21 cellular contexts compared by ENCODE assay signal in genomic region chr1:92169606-92170005, GRCh38. TPM values are rescaled to one million over a fixed set of nuclear protein-coding genes. Genes with fewer than 3 reads are reported as not detected.
DNase-seq lines count a peak whose midpoint lies in the region; ATAC-seq and TF ChIP-seq lines count a peak whose summit lies in the region.
"Had no signal": no experiment of that assay in that cellular context is flagged by ENCODE, and none has a peak within 500 bp of the region (broad histone marks: within the 10 kb centered on the region; RNA-seq: fewer than 3 reads in every experiment).

No MANE protein-coding gene starts in this region.

- H3K9me3 ChIP-seq in fibroblast of lung (ENCODE audit: control insufficient read depth, insufficient read depth, low read depth, low read length) (no peaks in the 10 kb centered on the region), neural cell (ENCODE audit: low read length) (no peaks in the 10 kb centered on the region), mucosa of descending colon (no peaks in the 10 kb centered on the region)
- H3K9me3 ChIP-seq: A549 had no signal

- no peaks in the 10 kb centered on the region for H3F3A ChIP-seq in neural cell (ENCODE audit: insufficient read depth, low read length, poor library complexity, severe bottlenecking)

- H3K4me3 ChIP-seq in fibroblast of lung (replicated peaks in 1 of 4; ENCODE audit: control extremely low read depth in 1 of 4, insufficient read depth in 1 of 4, low read depth in 3 of 4, low read length in 4 of 4) = no peak overlapping the region
- H3K4me3 ChIP-seq in neural cell (ENCODE audit: low read length) = peak overlapping the region; percentile 70
- H3K4me3 ChIP-seq in mucosa of descending colon = no peak overlapping the region
- H3K4me3 ChIP-seq: A549 had no signal

- no peaks in the 10 kb centered on the region for H3K79me2 ChIP-seq in fibroblast of lung (ENCODE audit: control insufficient read depth, insufficient read depth, low read length)
- peaks cover 55% of the 10 kb centered on the region for H3K79me2 ChIP-seq in neural cell (replicated peaks; ENCODE audit: insufficient read depth, low read length)

- no peaks in the 10 kb centered on the region for H3K9me2 ChIP-seq in neural cell (ENCODE audit: insufficient read depth, low read length)

- in situ Hi-C loops in G401 (cut with HindIII; ENCODE audit: low sequenced_read_pairs) = no loop called here

- H3K9ac ChIP-seq in fibroblast of lung (ENCODE audit: insufficient read depth, low read length) (no peak overlapping the region), neural cell (ENCODE audit: low read length) (peak overlapping the region; percentile 82)

- peaks cover 0 to 4% (median 0%) of the 10 kb centered on the region in 5 experiments for H3K9me3 Mint-ChIP-seq in brain
- H3K9me3 Mint-ChIP-seq: CD4-positive, alpha-beta memory T cell; H9 had no signal

- no peak for ATAC-seq in mucosa of descending colon
- ATAC-seq in GM18870 (IDR thresholded peaks at IDR 0.05; ENCODE audit: unreplicated experiment) = no peak
- ATAC-seq: A549, HepG2 had no signal

- TF ChIP-seq RAD21 in neural cell (conservative IDR thresholded peaks at IDR 0.05) = no peak

- H4K20me1 ChIP-seq in fibroblast of lung (ENCODE audit: control insufficient read depth, extremely low read depth, insufficient read depth, low read length) (no peaks in the 10 kb centered on the region), neural cell (ENCODE audit: insufficient read depth) (no peaks in the 10 kb centered on the region)

- H3K36me3 Mint-ChIP-seq in brain = peaks cover 33% of the 10 kb centered on the region

- peak overlapping the region; percentile 9 for H3K4me2 ChIP-seq in fibroblast of lung (ENCODE audit: extremely low read depth, insufficient read depth, low read length)
- H3K4me2 ChIP-seq in neural cell (ENCODE audit: low read length) = peak overlapping the region; percentile 68
- H3K4me2 ChIP-seq: A549 had no signal

- DNase-seq in G401 (ENCODE audit: low spot score) (peak; percentile 52), fibroblast of lung (ENCODE audit: low read depth in 2 of 2) (no peak), mucosa of descending colon (no peak), SIG-M5 treated with dmso at 0.1 percent for 504 hours (lab: John Stamatoyannopoulos, UW; ENCODE audit: unreplicated experiment) (no peak), anterior cingulate cortex (lab: John Stamatoyannopoulos, UW) (no peak)
- DNase-seq: AML-193; CD4-positive, alpha-beta memory T cell; DMS153; DMS79; GF-D8; H9 had no signal

- H3K27me3 ChIP-seq in fibroblast of lung (ENCODE audit: control insufficient read depth, insufficient read depth, low read length) (no peaks in the 10 kb centered on the region), neural cell (ENCODE audit: insufficient read depth, low read depth, low read length) (no peaks in the 10 kb centered on the region)

- TF ChIP-seq EP300 in neural cell (conservative IDR thresholded peaks at IDR 0.05; ENCODE audit: poor library complexity, severe bottlenecking) = no peak

- H3K27ac ChIP-seq in fibroblast of lung (ENCODE audit: insufficient read depth, low read length) (no peak overlapping the region), neural cell (ENCODE audit: low read length) (peak overlapping the region; percentile 97)
- H3K27ac ChIP-seq: 22Rv1, A549, C4-2B had no signal

- TF ChIP-seq CTCF in brain (conservative IDR thresholded peaks at IDR 0.05) (no peak), fibroblast of lung (conservative IDR thresholded peaks at IDR 0.05 in 1 of 2, IDR thresholded peaks at IDR 0.05 in 1 of 2; ENCODE audit: low read depth in 1 of 2, low read length in 2 of 2) (no peak), neural cell (IDR thresholded peaks at IDR 0.05; ENCODE audit: poor library complexity, severe bottlenecking) (no peak), mucosa of descending colon (IDR thresholded peaks at IDR 0.05) (no peak)

- intact Hi-C loops in mucosa of descending colon (cut with DNase I, micrococcal nuclease) = no loop called here

- H3K36me3 ChIP-seq in fibroblast of lung (ENCODE audit: control insufficient read depth, insufficient read depth, low read length) = no peaks in the 10 kb centered on the region
- H3K36me3 ChIP-seq in neural cell (ENCODE audit: insufficient read depth, low read length) = no peaks in the 10 kb centered on the region
- no peaks in the 10 kb centered on the region for H3K36me3 ChIP-seq in mucosa of descending colon (ENCODE audit: low read depth)

- H3K27me3 Mint-ChIP-seq in brain = no peaks in the 10 kb centered on the region
- H3K27me3 Mint-ChIP-seq: CD4-positive, alpha-beta memory T cell had no signal

- H3K4me3 Mint-ChIP-seq in brain = peak overlapping the region; percentile 80 to 86 (median 83)
- H3K4me3 Mint-ChIP-seq: CD4-positive, alpha-beta memory T cell; H9 had no signal

- H3K4me1 ChIP-seq in fibroblast of lung (ENCODE audit: control insufficient read depth, extremely low read depth, insufficient read depth, low read length) (no peaks in the 10 kb centered on the region), mucosa of descending colon (ENCODE audit: low read depth) (no peaks in the 10 kb centered on the region)
- H3K4me1 ChIP-seq: A549 had no signal

- H3K27ac Mint-ChIP-seq in brain = peak overlapping the region in 4 of 5 experiments; percentile 86 to 93 (median 90)
- H3K27ac Mint-ChIP-seq: CD4-positive, alpha-beta memory T cell; H9 had no signal

- H2AFZ ChIP-seq in fibroblast of lung (ENCODE audit: low read length) (no peak overlapping the region), neural cell (ENCODE audit: low read depth, low read length) (no peak overlapping the region)

- peaks cover 25% of the 10 kb centered on the region for H3K4me1 Mint-ChIP-seq in brain
- H3K4me1 Mint-ChIP-seq: CD4-positive, alpha-beta memory T cell had no signal

TF ChIP-seq in neural cell, 6 proteins besides CTCF, POLR2A, EP300 and RAD21:
- TF ChIP-seq EZH2 (IDR thresholded peaks at IDR 0.05; ENCODE audit: borderline replicate concordance, insufficient read depth, low read length, poor library complexity, severe bottlenecking) (no peak), MXI1 (conservative IDR thresholded peaks at IDR 0.05; ENCODE audit: poor library complexity, severe bottlenecking) (no peak), POLR2AphosphoS5 (IDR thresholded peaks at IDR 0.05) (no peak), SMC3 (conservative IDR thresholded peaks at IDR 0.05; ENCODE audit: poor library complexity) (no peak), TAF1 (IDR thresholded peaks at IDR 0.05; ENCODE audit: low read depth) (no peak), REST (IDR thresholded peaks at IDR 0.05; ENCODE audit: borderline replicate concordance) (no peak)

RNA-seq across cellular contexts. Expression of gene C1orf146, which starts 48.1 kb away (rescaled TPM):
- total RNA-seq in G401 (2014; rRNA removed; shearing (Covaris generic)) = not detected in 2 replicates
- polyA plus RNA-seq in brain (ENCODE audit: insufficient read depth, low read depth, low replicate concordance) (not detected), fibroblast of lung (not detected in 2 replicates), neural cell (not detected in 2 replicates)
- total RNA-seq in fibroblast of lung (not detected in 2 replicates), mucosa of descending colon (not detected)
- not detected in 2 replicates for polyA plus RNA-seq in fibroblast of lung (2012)
- polyA minus RNA-seq in fibroblast of lung (ENCODE audit: low replicate concordance) (not detected in 2 replicates), neural cell (not detected in 2 replicates)
- total RNA-seq: CD4-positive, alpha-beta memory T cell; Daoy; H1; H9; HepG2 had no signal
- polyA plus RNA-seq: A549; BJ; CD4-positive, alpha-beta memory T cell; H1; HepG2 had no signal
